ENCODE assay signal across 1 cellular context in genomic region chr7:132531562-132531961, GRCh38.
A peak's percentile ranks its signal among the peaks of the same experiment; 100 is the strongest.
TF ChIP-seq lines count a peak whose summit lies in the region.

No MANE protein-coding gene starts in this region.

TF ChIP-seq in H1, 55 proteins besides CTCF, POLR2A, EP300 and RAD21:
- TF ChIP-seq BRCA1 (IDR thresholded peaks at IDR 0.05; ENCODE audit: low read depth, low read length) (no peak), TAF7 (optimal IDR thresholded peaks at IDR 0.05; ENCODE audit: borderline replicate concordance, low read depth, low read length) (peak; percentile 59)
TF ChIP-seq in H1: peak in this region for 1.
